In the genomic region with DNA sequence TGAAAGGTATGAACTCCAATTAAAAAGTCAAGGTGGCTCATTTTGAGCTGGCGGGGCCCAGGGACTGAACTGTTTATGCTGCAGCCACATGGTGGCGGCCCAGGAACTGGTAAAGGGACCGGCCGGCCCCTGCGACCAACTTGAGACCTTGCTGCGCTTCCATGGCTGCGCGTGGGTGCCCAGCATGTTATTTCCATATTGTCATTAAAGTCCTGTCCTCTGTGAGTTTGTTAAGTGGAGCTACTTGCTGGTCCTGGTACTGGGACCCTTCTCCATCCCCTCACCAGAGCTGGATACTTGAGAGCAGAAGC, we compare ENCODE assay signal across 10 cellular contexts.
DNase-seq lines count a peak whose midpoint lies in the region; ATAC-seq, FAIRE-seq and TF ChIP-seq lines count a peak whose summit lies in the region.
"Had no signal": no experiment of that assay in that cellular context is flagged by ENCODE, and none has a peak within 500 bp of the region (broad histone marks: within the 10 kb centered on the region; RNA-seq: fewer than 3 reads in every experiment).

No MANE protein-coding gene starts in this region.

- H3K4me1 Mint-ChIP-seq in CD4-positive, alpha-beta T cell (ENCODE audit: low read depth) = no peaks in the 10 kb centered on the region
- H3K4me1 Mint-ChIP-seq in activated CD8-positive, alpha-beta memory T cell treated with anti-CD3 and anti-CD28 coated beads, Interleukin-2, amount 10 ng/mL, durations not matched to agents 7 days and 5 days = no peaks in the 10 kb centered on the region

- no peaks in the 10 kb centered on the region for H3K79me2 ChIP-seq in HCT116 (ENCODE audit: insufficient read depth, low read length)

- no peaks in the 10 kb centered on the region for H3K27me3 Mint-ChIP-seq in CD4-positive, alpha-beta T cell
- H3K27me3 Mint-ChIP-seq in activated CD8-positive, alpha-beta memory T cell treated with anti-CD3 and anti-CD28 coated beads, Interleukin-2, amount 10 ng/mL, durations not matched to agents 7 days and 5 days = no peaks in the 10 kb centered on the region

- ATAC-seq in CD4-positive, alpha-beta T cell (ENCODE audit: poor library complexity) = no peak
- ATAC-seq in HCT116 = peak; percentile 77
- ATAC-seq in activated CD8-positive, alpha-beta memory T cell treated with anti-CD3 and anti-CD28 coated beads, Interleukin-2, amount 10 ng/mL, durations not matched to agents 7 days and 5 days = no peak
- no peak for ATAC-seq in GM18870 (IDR thresholded peaks at IDR 0.05; ENCODE audit: unreplicated experiment)

- H3K9me3 ChIP-seq in CD4-positive, alpha-beta T cell (ENCODE audit: control insufficient read depth, low read length) = no peaks in the 10 kb centered on the region
- H3K9me3 ChIP-seq in HCT116 (ENCODE audit: control insufficient read depth in 1 of 2, insufficient read depth in 1 of 2, low read depth in 1 of 2, low read length in 2 of 2) (no peaks in the 10 kb centered on the region), liver (ENCODE audit: control insufficient read depth in 4 of 4, low read length in 3 of 4) (no peaks in the 10 kb centered on the region)
- H3K9me3 ChIP-seq: neutrophil, thoracic aorta had no signal

- H3K27ac ChIP-seq in CD4-positive, alpha-beta T cell (ENCODE audit: low read depth, low read length) = no peak overlapping the region
- H3K27ac ChIP-seq in HCT116 (ENCODE audit: low read depth, low read length) = no peak overlapping the region
- H3K27ac ChIP-seq in liver (ENCODE audit: low read depth in 1 of 2, low read length in 2 of 2) = no peak overlapping the region
- H3K27ac ChIP-seq: neutrophil, thoracic aorta had no signal

- TF ChIP-seq RAD21 in HCT116 (IDR thresholded peaks at IDR 0.05; ENCODE audit: low read depth) (peak; percentile 70), liver (IDR thresholded peaks at IDR 0.05) (peak; percentile 74)

- H3K27me3 ChIP-seq in CD4-positive, alpha-beta T cell (ENCODE audit: control insufficient read depth, insufficient read depth, low read length) = no peaks in the 10 kb centered on the region
- H3K27me3 ChIP-seq in HCT116 (ENCODE audit: insufficient read depth, low read length) = no peaks in the 10 kb centered on the region
- no peaks in the 10 kb centered on the region for H3K27me3 ChIP-seq in liver (ENCODE audit: control insufficient read depth in 4 of 4, insufficient read depth in 4 of 4, low read length in 3 of 4)
- H3K27me3 ChIP-seq: neutrophil had no signal

- H3K4me3 Mint-ChIP-seq in CD4-positive, alpha-beta T cell = no peak overlapping the region
- H3K4me3 Mint-ChIP-seq in activated CD8-positive, alpha-beta memory T cell treated with anti-CD3 and anti-CD28 coated beads, Interleukin-2, amount 10 ng/mL, durations not matched to agents 7 days and 5 days = no peak overlapping the region

- RAD21 ChIA-PET in HCT116 (lab: Charles Lee; ENCODE audit: low non-redundant PET in 1 of 2, low total read pairs in 2 of 2, uncharacterized antibody in 2 of 2, unreplicated experiment in 2 of 2) = interaction anchor here (1.0 to 1.5 kb wide), 2 partner anchors 85 to 121 kb away, joined by 4 to 5 read pairs; no protein-coding TSS in a partner anchor

- H3K9me2 ChIP-seq in HCT116 (ENCODE audit: insufficient read depth) = no peaks in the 10 kb centered on the region

- TF ChIP-seq CTCF in CD4-positive, alpha-beta T cell (IDR thresholded peaks at IDR 0.05) = peak; percentile 55
- TF ChIP-seq CTCF in HCT116 (IDR thresholded peaks at IDR 0.05 in 2 of 3, conservative IDR thresholded peaks at IDR 0.05 in 1 of 3; ENCODE audit: borderline replicate concordance in 1 of 3, insufficient read depth in 1 of 3, low read depth in 2 of 3, low read length in 2 of 3) = peak; percentile 49 to 55 (median 55)
- TF ChIP-seq CTCF in liver (IDR thresholded peaks at IDR 0.05; ENCODE audit: low read depth, low read length, missing input control) = peak; percentile 49

- H3K9ac ChIP-seq in HCT116 (ENCODE audit: low read length) = no peak overlapping the region
- no peak overlapping the region for H3K9ac ChIP-seq in liver (ENCODE audit: low read depth in 1 of 2, low read length in 2 of 2)

- H3K9me3 Mint-ChIP-seq in CD4-positive, alpha-beta T cell = no peaks in the 10 kb centered on the region
- H3K9me3 Mint-ChIP-seq in activated CD8-positive, alpha-beta memory T cell treated with anti-CD3 and anti-CD28 coated beads, Interleukin-2, amount 10 ng/mL, durations not matched to agents 7 days and 5 days (ENCODE audit: low read depth) = no peaks in the 10 kb centered on the region

- no peak overlapping the region for H3K4me3 ChIP-seq in HCT116 (replicated peaks in 1 of 2; ENCODE audit: low read depth in 1 of 2, low read length in 2 of 2)
- no peak overlapping the region for H3K4me3 ChIP-seq in liver (ENCODE audit: low read depth in 1 of 3, low read length in 3 of 3)
- H3K4me3 ChIP-seq: thoracic aorta had no signal

- no peak overlapping the region for H3K4me2 ChIP-seq in HCT116 (ENCODE audit: low read length)

- POLR2A ChIA-PET in CD4-positive, alpha-beta T cell (lab: Charles Lee) = interaction anchor here (1.1 to 1.8 kb wide), 2 partner anchors 121 to 129 kb away, joined by 3 to 9 read pairs; no protein-coding TSS in a partner anchor
- POLR2A ChIA-PET in HCT116 (lab: Charles Lee) = no interaction called here

- H3K36me3 ChIP-seq in HCT116 (ENCODE audit: control insufficient read depth in 1 of 2, insufficient read depth in 2 of 2, low read length in 2 of 2) (no peaks in the 10 kb centered on the region), liver (ENCODE audit: control insufficient read depth in 4 of 4, insufficient read depth in 3 of 4, low read depth in 1 of 4, low read length in 3 of 4) (peaks cover 0 to 9% (median 4%) of the 10 kb centered on the region in 4 donors)

- no peak for FAIRE-seq in urothelium cell line (lab: Jason Lieb, UNC)

- DNase-seq in CD4-positive, alpha-beta T cell = peak in 1 of 10 experiments; percentile 16
- DNase-seq in HCT116 (ENCODE audit: low read depth, low spot score) (no peak), GM03348 (ENCODE audit: low spot score) (no peak), HCEC 1CT (no peak), urothelium cell line (ENCODE audit: low spot score) (no peak)
- peak; percentile 38 for DNase-seq in activated CD8-positive, alpha-beta memory T cell treated with anti-CD3 and anti-CD28 coated beads, Interleukin-2, amount 10 ng/mL, durations not matched to agents 7 days and 5 days

- 65% methylated on average over 8 of the region's 8 CpGs for WGBS in liver

- no peak overlapping the region for H3K27ac Mint-ChIP-seq in CD4-positive, alpha-beta T cell
- no peak overlapping the region for H3K27ac Mint-ChIP-seq in activated CD8-positive, alpha-beta memory T cell treated with anti-CD3 and anti-CD28 coated beads, Interleukin-2, amount 10 ng/mL, durations not matched to agents 7 days and 5 days

- H3K36me3 Mint-ChIP-seq in CD4-positive, alpha-beta T cell (ENCODE audit: low read depth) = no peaks in the 10 kb centered on the region
- no peaks in the 10 kb centered on the region for H3K36me3 Mint-ChIP-seq in activated CD8-positive, alpha-beta memory T cell treated with anti-CD3 and anti-CD28 coated beads, Interleukin-2, amount 10 ng/mL, durations not matched to agents 7 days and 5 days

- no peak overlapping the region for H2AFZ ChIP-seq in HCT116 (ENCODE audit: low read depth, low read length, poor library complexity, severe bottlenecking)

- CTCF ChIA-PET in CD4-positive, alpha-beta T cell (lab: Charles Lee) = interaction anchor here (0.8 to 1.6 kb wide), 2 partner anchors 121 to 129 kb away, joined by 3 to 11 read pairs; no protein-coding TSS in a partner anchor
- CTCF ChIA-PET in HCT116 (lab: Charles Lee) = interaction anchor here (0.7 to 1.4 kb wide), 7 partner anchors 16 to 139 kb away, joined by 3 to 15 read pairs (median 4); no protein-coding TSS in a partner anchor
- CTCF ChIA-PET in activated CD8-positive, alpha-beta memory T cell treated with anti-CD3 and anti-CD28 coated beads, Interleukin-2, amount 10 ng/mL, durations not matched to agents 7 days and 5 days (lab: Charles Lee) = interaction anchor here (1.1 to 1.3 kb wide), 3 partner anchors 121 to 147 kb away, joined by 3 to 8 read pairs (median 6); no protein-coding TSS in a partner anchor

- intact Hi-C loops in CD4-positive, alpha-beta T cell (cut with DNase I, micrococcal nuclease) = loop anchor here (1.0 to 10.0 kb wide), 5 partner anchors 120 to 1102 kb away; no protein-coding TSS in a partner anchor
- intact Hi-C loops in HCT116 (cut with micrococcal nuclease) = loop anchor here (5.0 kb wide), 1 partner anchor 122 kb away; no protein-coding TSS in a partner anchor

- H4K20me1 ChIP-seq in HCT116 (ENCODE audit: insufficient read depth) = no peaks in the 10 kb centered on the region

- BruUV-seq in HCT116 (replicated peaks; lab: Mats Ljungman, UMichigan) = no TSS peak

- no peaks in the 10 kb centered on the region for H3K4me1 ChIP-seq in HCT116 (ENCODE audit: control insufficient read depth in 1 of 2, insufficient read depth in 2 of 2, low read length in 2 of 2)
- H3K4me1 ChIP-seq in liver (ENCODE audit: control insufficient read depth in 4 of 4, insufficient read depth in 4 of 4, low read length in 3 of 4) = no peaks in the 10 kb centered on the region

- no peak for TF ChIP-seq POLR2A in HCT116 (IDR thresholded peaks at IDR 0.05; ENCODE audit: borderline replicate concordance, extremely low read depth, insufficient read depth, insufficient read length)

TF ChIP-seq in HCT116, 20 proteins besides CTCF, POLR2A, EP300 and RAD21 (continues in another document):
- no peak for TF ChIP-seq YY1 (IDR thresholded peaks at IDR 0.05; ENCODE audit: extremely low read depth, insufficient replicate concordance, low read depth, low read length)

TF ChIP-seq in liver, 16 proteins besides CTCF, POLR2A, EP300 and RAD21:
- TF ChIP-seq JUND (IDR thresholded peaks at IDR 0.05) = no peak
- TF ChIP-seq, protein P1, sequence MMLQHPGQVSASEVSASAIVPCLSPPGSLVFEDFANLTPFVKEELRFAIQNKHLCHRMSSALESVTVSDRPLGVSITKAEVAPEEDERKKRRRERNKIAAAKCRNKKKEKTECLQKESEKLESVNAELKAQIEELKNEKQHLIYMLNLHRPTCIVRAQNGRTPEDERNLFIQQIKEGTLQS (IDR thresholded peaks at IDR 0.05) = no peak
